Comparison of ENCODE assay signal across 17 cellular contexts in the genomic region with DNA sequence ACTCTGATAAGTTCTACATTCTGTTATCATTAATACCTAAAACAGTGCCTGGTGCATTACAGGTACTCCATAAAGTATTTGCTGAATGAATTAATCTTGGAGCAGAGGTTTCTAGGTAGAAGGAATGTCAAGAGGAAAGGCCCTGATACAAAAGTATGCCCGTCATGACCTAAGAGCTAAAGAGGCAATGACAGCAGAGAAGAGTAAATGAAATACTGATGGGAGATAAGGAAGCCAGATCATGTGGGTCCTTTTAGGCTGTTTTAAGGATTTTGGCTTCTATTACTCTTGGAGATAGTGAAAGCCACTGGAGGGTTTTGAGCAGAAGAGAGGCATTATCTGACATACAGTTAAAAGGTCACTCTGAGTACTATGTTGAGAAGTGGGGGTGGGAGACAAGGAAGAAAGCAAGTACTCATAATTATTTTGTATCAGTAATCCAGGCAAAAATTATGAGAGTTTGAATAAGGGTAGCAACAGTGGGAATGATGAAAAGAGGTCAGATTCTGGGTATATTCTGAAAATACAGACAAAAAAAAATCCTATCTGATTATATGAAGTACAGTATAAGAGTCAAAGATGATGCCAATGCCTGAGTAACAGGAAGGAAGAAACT. TPM values are rescaled to one million over a fixed set of nuclear protein-coding genes. Genes with fewer than 3 reads are reported as not detected.
A peak's percentile ranks its signal among the peaks of the same experiment; 100 is the strongest.
DNase-seq lines count a peak whose midpoint lies in the region; ATAC-seq and TF ChIP-seq lines count a peak whose summit lies in the region.
"Had no signal": no experiment of that assay in that cellular context is flagged by ENCODE, and none has a peak within 500 bp of the region (broad histone marks: within the 10 kb centered on the region; RNA-seq: fewer than 3 reads in every experiment).

No MANE protein-coding gene starts in this region.

- no peaks in the 10 kb centered on the region for H3K27me3 Mint-ChIP-seq in CD8-positive, alpha-beta memory T cell
- H3K27me3 Mint-ChIP-seq in naive B cell = no peaks in the 10 kb centered on the region
- no peaks in the 10 kb centered on the region for H3K27me3 Mint-ChIP-seq in activated CD8-positive, alpha-beta T cell treated with anti-CD3 and anti-CD28 coated beads, Interleukin-2, amount 10 ng/mL, durations not matched to agents 7 days and 5 days (ENCODE audit: low read depth)

- 56 to 72% methylated on average over 1 of the region's 1 CpG for WGBS in thyroid gland, 2 donors

- H3K9me3 ChIP-seq in CD8-positive, alpha-beta memory T cell (ENCODE audit: low read length) = no peaks in the 10 kb centered on the region
- H3K9me3 ChIP-seq in thyroid gland = no peaks in the 10 kb centered on the region

- H3K9me3 Mint-ChIP-seq in CD8-positive, alpha-beta memory T cell = no peaks in the 10 kb centered on the region
- H3K9me3 Mint-ChIP-seq in naive B cell = no peaks in the 10 kb centered on the region
- H3K9me3 Mint-ChIP-seq in activated CD8-positive, alpha-beta T cell treated with anti-CD3 and anti-CD28 coated beads, Interleukin-2, amount 10 ng/mL, durations not matched to agents 7 days and 5 days (ENCODE audit: insufficient read depth) = no peaks in the 10 kb centered on the region
- H3K9me3 Mint-ChIP-seq: H9 had no signal

- peak overlapping the region in 5 of 8 donors; percentile 4 to 77 (median 5) for H3K27ac Mint-ChIP-seq in CD8-positive, alpha-beta memory T cell
- H3K27ac Mint-ChIP-seq in naive B cell = peak overlapping the region in 4 of 6 donors; percentile 43 to 72 (median 58)
- no peak overlapping the region for H3K27ac Mint-ChIP-seq in activated CD8-positive, alpha-beta T cell treated with anti-CD3 and anti-CD28 coated beads, Interleukin-2, amount 10 ng/mL, durations not matched to agents 7 days and 5 days
- H3K27ac Mint-ChIP-seq: H9 had no signal

- no peak overlapping the region for H3K27ac ChIP-seq in CD8-positive, alpha-beta memory T cell (ENCODE audit: low read depth, low read length)
- H3K27ac ChIP-seq in thyroid gland = no peak overlapping the region

- H3K27me3 ChIP-seq in CD8-positive, alpha-beta memory T cell (ENCODE audit: insufficient read depth, low read length, poor library complexity, severe bottlenecking) = no peaks in the 10 kb centered on the region
- no peaks in the 10 kb centered on the region for H3K27me3 ChIP-seq in thyroid gland

- H3K4me1 Mint-ChIP-seq in CD8-positive, alpha-beta memory T cell = peaks cover 7 to 16% (median 12%) of the 10 kb centered on the region in 3 donors
- H3K4me1 Mint-ChIP-seq in naive B cell = peaks cover 3 to 9% (median 4%) of the 10 kb centered on the region in 3 donors
- H3K4me1 Mint-ChIP-seq in activated CD8-positive, alpha-beta T cell treated with anti-CD3 and anti-CD28 coated beads, Interleukin-2, amount 10 ng/mL, durations not matched to agents 7 days and 5 days (ENCODE audit: low read depth) = peaks cover 5% of the 10 kb centered on the region
- H3K4me1 Mint-ChIP-seq: H9 had no signal

- DNase-seq in CD8-positive, alpha-beta memory T cell = no peak
- peak; percentile 6 for DNase-seq in SK-MEL-5 (ENCODE audit: low read depth, low spot score)
- DNase-seq in amniotic epithelial cell (ENCODE audit: low read depth) = peak; percentile 17
- no peak for DNase-seq in naive B cell
- no peak for DNase-seq in thyroid gland
- DNase-seq in HPDE6-E6E7 (ENCODE audit: extremely low spot score) = no peak
- DNase-seq in activated CD8-positive, alpha-beta T cell treated with anti-CD3 and anti-CD28 coated beads, Interleukin-2, amount 10 ng/mL, durations not matched to agents 7 days and 5 days = no peak
- DNase-seq: COR-L47; DMS53; H9; KBM-7; NCI-H1048; NCI-H146; NCI-H2107; NCI-H226; NCI-H526 treated with DMSO at 0.1 percent for 48 hours; NK-92 treated with Interleukin-12 subunit alpha and Interleukin-12 subunit beta, amount 100 ng/mL, for 24 hours had no signal

- intact Hi-C loops in thyroid gland (cut with DNase I) = no loop called here

- no peak for TF ChIP-seq POLR2A in thyroid gland (IDR thresholded peaks at IDR 0.05)

- no peak for TF ChIP-seq CTCF in thyroid gland (IDR thresholded peaks at IDR 0.05)

- POLR2A ChIA-PET in CD8-positive, alpha-beta memory T cell (lab: Charles Lee) = no interaction called here
- POLR2A ChIA-PET in activated CD8-positive, alpha-beta T cell treated with anti-CD3 and anti-CD28 coated beads, Interleukin-2, amount 10 ng/mL, durations not matched to agents 7 days and 5 days (lab: Charles Lee) = interaction anchor here (0.5 kb wide), 1 partner anchor 22 kb away, joined by 3 read pairs; no protein-coding TSS in a partner anchor

- H3K36me3 ChIP-seq in CD8-positive, alpha-beta memory T cell (ENCODE audit: insufficient read depth, low read length) = no peaks in the 10 kb centered on the region
- peaks cover 0 to 8% of the 10 kb centered on the region in 2 donors for H3K36me3 ChIP-seq in thyroid gland

- in situ Hi-C loops in SK-MEL-5 (cut with HindIII; ENCODE audit: low pct_unique_long_range_greater_than_20kb, low sequenced_read_pairs) = no loop called here

- H3K4me1 ChIP-seq in CD8-positive, alpha-beta memory T cell (ENCODE audit: insufficient read depth, low read length) = no peaks in the 10 kb centered on the region
- no peaks in the 10 kb centered on the region for H3K4me1 ChIP-seq in thyroid gland

- H3K4me3 ChIP-seq in CD8-positive, alpha-beta memory T cell (ENCODE audit: low read length) = no peak overlapping the region
- no peak overlapping the region for H3K4me3 ChIP-seq in thyroid gland (replicated peaks in 1 of 3)

- CTCF ChIA-PET in CD8-positive, alpha-beta memory T cell (lab: Charles Lee) = no interaction called here
- CTCF ChIA-PET in activated CD8-positive, alpha-beta T cell treated with anti-CD3 and anti-CD28 coated beads, Interleukin-2, amount 10 ng/mL, durations not matched to agents 7 days and 5 days (lab: Charles Lee) = no interaction called here

- H3K36me3 Mint-ChIP-seq in CD8-positive, alpha-beta memory T cell = peaks cover 3 to 50% (median 4%) of the 10 kb centered on the region in 3 donors
- no peaks in the 10 kb centered on the region for H3K36me3 Mint-ChIP-seq in naive B cell
- H3K36me3 Mint-ChIP-seq in activated CD8-positive, alpha-beta T cell treated with anti-CD3 and anti-CD28 coated beads, Interleukin-2, amount 10 ng/mL, durations not matched to agents 7 days and 5 days (ENCODE audit: low read depth) = peaks cover 28% of the 10 kb centered on the region

- no peak overlapping the region for H3K4me3 Mint-ChIP-seq in CD8-positive, alpha-beta memory T cell
- no peak overlapping the region for H3K4me3 Mint-ChIP-seq in naive B cell
- no peak overlapping the region for H3K4me3 Mint-ChIP-seq in activated CD8-positive, alpha-beta T cell treated with anti-CD3 and anti-CD28 coated beads, Interleukin-2, amount 10 ng/mL, durations not matched to agents 7 days and 5 days
- H3K4me3 Mint-ChIP-seq: H9 had no signal

- ATAC-seq in naive B cell (ENCODE audit: low read depth in 2 of 2) = no peak
- ATAC-seq in activated CD8-positive, alpha-beta T cell treated with anti-CD3 and anti-CD28 coated beads, Interleukin-2, amount 10 ng/mL, durations not matched to agents 7 days and 5 days = no peak

RNA-seq across cellular contexts. Expression of a gene that starts 48.3 kb away (rescaled TPM):
- total RNA-seq in CD8-positive, alpha-beta memory T cell = 10 to 100 TPM; 47.2 to 54.3 TPM
- polyA plus RNA-seq in CD8-positive, alpha-beta memory T cell = 21.5 TPM
- 10.4 and 13.0 TPM in 2 replicates for total RNA-seq in SK-MEL-5 (2014; rRNA removed; shearing (Covaris generic))
- polyA plus RNA-seq in SK-MEL-5 (2015; cell fraction: cytosol; rRNA removed) = 6.2 and 8.0 TPM in 2 replicates
- polyA plus RNA-seq in SK-MEL-5 (2015; cell fraction: nucleus; rRNA removed) = 10.2 and 11.8 TPM in 2 replicates
- 10 to 100 TPM; 18.3 to 38.9 (median 26.8) TPM for polyA plus RNA-seq in naive B cell (ENCODE audit: low read depth in 6 of 6)
- 10 to 100 TPM; 37.5 to 79.9 (median 45.7) TPM for total RNA-seq in thyroid gland
- total RNA-seq in activated CD8-positive, alpha-beta T cell treated with anti-CD3 and anti-CD28 coated beads, Interleukin-2, amount 10 ng/mL, durations not matched to agents 7 days and 5 days = 10 to 100 TPM; 40.1 to 45.0 TPM

Comparison
In these comparisons a context has a peak if more than half of its experiments do, and no peak if none do; other contexts are left out.
1. DNase-seq: peak in SK-MEL-5 (single experiment) and amniotic epithelial cell (single experiment); none in CD8-positive, alpha-beta memory T cell (0 of 5), naive B cell (single experiment), thyroid gland (0 of 2), HPDE6-E6E7 (single experiment) and activated CD8-positive, alpha-beta T cell treated with anti-CD3 and anti-CD28 coated beads, Interleukin-2, amount 10 ng/mL, durations not matched to agents 7 days and 5 days (single experiment).